ENCODE assay signal across 1 cellular context in the genomic region with DNA sequence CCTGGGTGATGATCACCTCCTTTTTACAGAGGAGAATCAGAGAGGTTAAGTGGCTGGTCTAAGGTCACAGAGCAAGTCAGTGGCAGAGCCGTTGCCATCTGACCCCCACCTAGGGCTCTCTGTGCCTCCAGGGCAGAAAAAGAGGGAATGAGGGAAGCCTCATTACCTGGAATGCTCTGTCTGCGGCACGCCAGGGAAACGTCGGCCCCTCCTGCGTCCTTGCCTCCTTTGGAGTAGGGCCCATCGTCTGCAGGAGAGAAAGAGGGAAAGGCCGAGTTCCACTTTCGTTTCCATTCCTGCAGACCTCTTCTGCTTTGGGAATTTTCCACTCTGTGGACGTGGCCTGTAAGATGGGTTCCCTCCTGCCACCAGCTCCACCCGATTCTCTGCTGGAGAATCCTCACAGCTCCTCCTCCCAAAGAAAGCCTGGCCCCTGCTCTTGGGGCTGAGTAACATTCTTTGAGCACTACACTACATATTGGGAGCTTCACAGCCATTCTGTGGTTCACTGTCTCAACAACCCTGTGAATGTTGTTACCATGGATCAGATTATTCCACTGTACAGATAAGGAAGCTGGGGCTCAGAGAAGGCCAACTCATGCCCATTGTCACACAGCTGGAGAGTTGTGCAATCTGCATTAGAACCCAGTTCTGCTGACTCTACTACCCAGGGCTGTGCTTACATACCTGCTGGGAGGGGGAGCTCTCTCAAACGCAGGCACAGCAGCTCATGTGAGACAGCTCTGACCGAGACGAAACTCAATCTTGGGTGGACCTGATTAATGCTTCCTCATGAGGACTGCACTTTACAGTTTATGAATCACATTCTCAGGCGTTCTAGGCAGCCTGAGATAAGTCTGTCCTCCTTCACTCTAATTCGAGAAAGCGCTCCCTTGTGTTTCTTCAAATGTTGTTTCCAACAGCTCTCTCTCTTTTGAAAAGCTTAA.
TF ChIP-seq lines count a peak whose summit lies in the region.

No MANE protein-coding gene starts in this region.

TF ChIP-seq in GM23338, 12 proteins besides CTCF, POLR2A, EP300 and RAD21 (continued from another document):
- TF ChIP-seq EZH2phosphoT487 (IDR thresholded peaks at IDR 0.05; ENCODE audit: unreplicated experiment) (no peak), ZNF331 (CRISPR knock-in tag; IDR thresholded peaks at IDR 0.05; ENCODE audit: low read depth) (no peak), POLR2AphosphoS5 (IDR thresholded peaks at IDR 0.05; ENCODE audit: low read depth) (no peak)
- TF ChIP-seq, protein P1, sequence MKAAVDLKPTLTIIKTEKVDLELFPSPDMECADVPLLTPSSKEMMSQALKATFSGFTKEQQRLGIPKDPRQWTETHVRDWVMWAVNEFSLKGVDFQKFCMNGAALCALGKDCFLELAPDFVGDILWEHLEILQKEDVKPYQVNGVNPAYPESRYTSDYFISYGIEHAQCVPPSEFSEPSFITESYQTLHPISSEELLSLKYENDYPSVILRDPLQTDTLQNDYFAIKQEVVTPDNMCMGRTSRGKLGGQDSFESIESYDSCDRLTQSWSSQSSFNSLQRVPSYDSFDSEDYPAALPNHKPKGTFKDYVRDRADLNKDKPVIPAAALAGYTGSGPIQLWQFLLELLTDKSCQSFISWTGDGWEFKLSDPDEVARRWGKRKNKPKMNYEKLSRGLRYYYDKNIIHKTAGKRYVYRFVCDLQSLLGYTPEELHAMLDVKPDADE (IDR thresholded peaks at IDR 0.05): no peak
